8 cellular contexts compared by ENCODE assay signal in the genomic region with DNA sequence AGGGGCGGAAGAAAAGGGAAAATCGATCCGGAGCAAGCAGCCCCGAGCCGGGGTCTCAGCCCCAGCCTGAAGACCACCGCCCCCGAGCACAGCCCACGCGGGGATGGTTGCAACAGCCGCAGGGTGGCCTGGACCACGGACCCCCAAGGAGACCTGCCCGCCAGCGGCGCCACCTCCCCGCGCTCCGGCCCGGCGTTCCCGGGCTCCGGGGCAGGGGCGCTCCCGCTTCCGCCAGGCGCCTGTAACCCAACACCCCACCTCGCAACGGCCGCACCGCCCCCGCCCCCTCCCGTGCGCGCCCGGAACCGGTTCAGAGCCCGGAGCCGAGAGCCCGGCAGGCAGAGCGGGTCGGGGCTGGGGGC. TPM values are rescaled to one million over a fixed set of nuclear protein-coding genes. Genes with fewer than 3 reads are reported as not detected.
DNase-seq lines count a peak whose midpoint lies in the region; ATAC-seq, FAIRE-seq and TF ChIP-seq lines count a peak whose summit lies in the region.

No MANE protein-coding gene starts in this region.

- no peaks in the 10 kb centered on the region for H3K9me3 ChIP-seq in skeletal muscle tissue (ENCODE audit: control insufficient read depth in 3 of 3, low read length in 3 of 3)

- H3K36me3 ChIP-seq in ACC112 (ENCODE audit: insufficient read depth, low read length) (peaks cover 13% of the 10 kb centered on the region; the same call in 1 of the 2 replicates), skeletal muscle tissue (ENCODE audit: control insufficient read depth in 3 of 3, insufficient read depth in 3 of 3, low read length in 3 of 3) (peaks cover 0 to 4% (median 0%) of the 10 kb centered on the region in 3 donors)

- no peak for FAIRE-seq in GM12892 (lab: Jason Lieb, UNC)

- H3K4me1 ChIP-seq in ACC112 (ENCODE audit: control insufficient read depth, insufficient read depth, low read length, unreplicated experiment) (peaks cover 53% of the 10 kb centered on the region), skeletal muscle tissue (ENCODE audit: control insufficient read depth in 3 of 3, insufficient read depth in 3 of 3, low read length in 3 of 3) (peaks cover 21 to 27% (median 25%) of the 10 kb centered on the region in 3 donors)

- peak overlapping the region; percentile 63 for H2AFZ ChIP-seq in ACC112 (ENCODE audit: low read length, unreplicated experiment)

- no peaks in the 10 kb centered on the region for H3K27me3 ChIP-seq in ACC112 (ENCODE audit: insufficient read depth, low read length)
- H3K27me3 ChIP-seq in skeletal muscle tissue (ENCODE audit: control insufficient read depth in 3 of 3, insufficient read depth in 3 of 3, low read length in 3 of 3): no peaks in the 10 kb centered on the region

- H3K4me3 ChIP-seq in ACC112 (ENCODE audit: low read depth, low read length) (peak overlapping the region; percentile 99), iPS-11a (ENCODE audit: low read depth, low read length) (peak overlapping the region; percentile 94), skeletal muscle tissue (ENCODE audit: low read length in 3 of 3) (peak overlapping the region; percentile 83 to 87 (median 85))

- TF ChIP-seq POLR2A in GM12892 (IDR thresholded peaks at IDR 0.05; ENCODE audit: low read depth, low read length): no peak

- peak; percentile 30 for ATAC-seq in GM19452 (IDR thresholded peaks at IDR 0.05; ENCODE audit: unreplicated experiment)
- no peak for ATAC-seq in HG03039 (IDR thresholded peaks at IDR 0.05; ENCODE audit: unreplicated experiment)

- peak overlapping the region; percentile 80 for H3K27ac ChIP-seq in ACC112 (ENCODE audit: low read depth, low read length)
- H3K27ac ChIP-seq in angular gyrus (ENCODE audit: low read depth, low read length): peak overlapping the region; percentile 88
- peak overlapping the region; percentile 91 for H3K27ac ChIP-seq in skeletal muscle tissue (ENCODE audit: low read depth, low read length)

- peaks cover 56% of the 10 kb centered on the region for H3K79me2 ChIP-seq in ACC112 (ENCODE audit: control insufficient read depth, insufficient read depth, low read length, unreplicated experiment)

- peak overlapping the region; percentile 87 to 93 (median 87) for H3K9ac ChIP-seq in skeletal muscle tissue (ENCODE audit: low read depth in 1 of 3, low read length in 3 of 3)

- DNase-seq in RPMI7951 (ENCODE audit: low read depth) (peak; percentile 58), GM12892 (ENCODE audit: insufficient read length) (no peak)

RNA-seq across cellular contexts. Expression of gene ACTN1, which starts 0.6 kb away (rescaled TPM):
- total RNA-seq in RPMI7951 (2014; rRNA removed; shearing (Covaris generic)): 228 and 231 TPM in 2 replicates
- 44.9 TPM for total RNA-seq in skeletal muscle tissue
- polyA plus RNA-seq in GM12892 (2012; ENCODE audit: missing spikeins): 0.40 TPM
